ENCODE assay signal across 1 cellular context in genomic region chr1:6519491-6519934, GRCh38.
TF ChIP-seq lines count a peak whose summit lies in the region.

No MANE protein-coding gene starts in this region.

TF ChIP-seq in H1, 55 proteins besides CTCF, POLR2A, EP300 and RAD21:
- no peak for TF ChIP-seq GABPA (IDR thresholded peaks at IDR 0.05; ENCODE audit: borderline replicate concordance, insufficient read depth, low read length)
- no peak for TF ChIP-seq RBBP5 (IDR thresholded peaks at IDR 0.05; ENCODE audit: borderline replicate concordance, low read depth, low read length)
- TF ChIP-seq SRF (IDR thresholded peaks at IDR 0.05; ENCODE audit: low read depth, low read length) = no peak
- TF ChIP-seq FOSL1 (IDR thresholded peaks at IDR 0.05; ENCODE audit: insufficient read depth, low read depth, low read length) = no peak
- TF ChIP-seq ZNF274 (IDR thresholded peaks at IDR 0.05; ENCODE audit: borderline replicate concordance, extremely low read depth, low read length) = no peak
- no peak for TF ChIP-seq JUND (IDR thresholded peaks at IDR 0.05; ENCODE audit: low read length)
- no peak for TF ChIP-seq BACH1 (IDR thresholded peaks at IDR 0.05; ENCODE audit: low read length)
- no peak for TF ChIP-seq BRCA1 (IDR thresholded peaks at IDR 0.05; ENCODE audit: low read depth, low read length)
- no peak for TF ChIP-seq CBX8 (IDR thresholded peaks at IDR 0.05; ENCODE audit: borderline replicate concordance, low read depth, low read length)
- no peak for TF ChIP-seq CEBPB (IDR thresholded peaks at IDR 0.05; ENCODE audit: low read depth, low read length)
- TF ChIP-seq SP1 (IDR thresholded peaks at IDR 0.05; ENCODE audit: low read depth, low read length) = no peak
- TF ChIP-seq TEAD4 (IDR thresholded peaks at IDR 0.05; ENCODE audit: low read depth, low read length) = no peak
- no peak for TF ChIP-seq MAX (IDR thresholded peaks at IDR 0.05)
- no peak for TF ChIP-seq SIRT6 (IDR thresholded peaks at IDR 0.05; ENCODE audit: low read length)
- no peak for TF ChIP-seq CREB1 (IDR thresholded peaks at IDR 0.05)
- no peak for TF ChIP-seq MAFK (IDR thresholded peaks at IDR 0.05; ENCODE audit: low read depth, low read length)
- no peak for TF ChIP-seq EGR1 (IDR thresholded peaks at IDR 0.05; ENCODE audit: borderline replicate concordance, low read depth, low read length)
- TF ChIP-seq ATF2 (IDR thresholded peaks at IDR 0.05; ENCODE audit: low read length) = no peak
TF ChIP-seq in H1: peak in this region for 0.
